In genomic region chr5:62232218-62232617, GRCh38 we compare ENCODE assay signal across 5 cellular contexts.
DNase-seq lines count a peak whose midpoint lies in the region; ATAC-seq and TF ChIP-seq lines count a peak whose summit lies in the region.
"Not testable (repeated sequence)": the region's sequence is repeated elsewhere in the genome, so short reads cannot be mapped to it uniquely, and the experiment has no call there.

No MANE protein-coding gene starts in this region.

- H3K9me3 Mint-ChIP-seq in T-helper 2 cell treated with Interferon-gamma antibody and Interleukin-4, amounts not matched to agents 5 μg/mL and 100 μg/mL, for 36 hours, result peaks cover 22% of the 10 kb centered on the region
- H3K9me3 Mint-ChIP-seq in activated T-helper 17 cell treated with anti-CD3 and anti-CD28 coated beads, Interleukin-2, amount 50 U/mL, for 72 hours; stimulated activated effector memory CD8-positive, alpha-beta T cell treated with anti-CD3 and anti-CD28 coated beads, Interleukin-12 subunit alpha, Interleukin-12 subunit beta, amount 100 ng/mL, for 72 hours: not testable (repeated sequence)
- peaks cover 14% of the 10 kb centered on the region for H3K9me3 Mint-ChIP-seq in nephron progenitor cell

- not testable (repeated sequence) for H3K27me3 ChIP-seq in hepatocyte

- peaks cover 54% of the 10 kb centered on the region for H3K4me1 Mint-ChIP-seq in T-helper 2 cell treated with Interferon-gamma antibody and Interleukin-4, amounts not matched to agents 5 μg/mL and 100 μg/mL, for 36 hours (ENCODE audit: low read depth)
- H3K4me1 Mint-ChIP-seq in activated T-helper 17 cell treated with anti-CD3 and anti-CD28 coated beads, Interleukin-2, amount 50 U/mL, for 72 hours, result peaks cover 10% of the 10 kb centered on the region
- peaks cover 21% of the 10 kb centered on the region for H3K4me1 Mint-ChIP-seq in nephron progenitor cell
- H3K4me1 Mint-ChIP-seq in stimulated activated effector memory CD8-positive, alpha-beta T cell treated with anti-CD3 and anti-CD28 coated beads, Interleukin-12 subunit alpha, Interleukin-12 subunit beta, amount 100 ng/mL, for 72 hours, result peaks cover 82% of the 10 kb centered on the region

- not testable (repeated sequence) for H3K36me3 ChIP-seq in hepatocyte (replicated peaks; ENCODE audit: insufficient read depth, low read depth)

- not testable (repeated sequence) for H4K20me1 ChIP-seq in hepatocyte (ENCODE audit: insufficient read depth, poor library complexity, severe bottlenecking)

- H3K36me3 Mint-ChIP-seq in T-helper 2 cell treated with Interferon-gamma antibody and Interleukin-4, amounts not matched to agents 5 μg/mL and 100 μg/mL, for 36 hours (ENCODE audit: low read depth), result peaks cover 17% of the 10 kb centered on the region
- H3K36me3 Mint-ChIP-seq in activated T-helper 17 cell treated with anti-CD3 and anti-CD28 coated beads, Interleukin-2, amount 50 U/mL, for 72 hours (ENCODE audit: low read depth); nephron progenitor cell (ENCODE audit: low read depth); stimulated activated effector memory CD8-positive, alpha-beta T cell treated with anti-CD3 and anti-CD28 coated beads, Interleukin-12 subunit alpha, Interleukin-12 subunit beta, amount 100 ng/mL, for 72 hours: not testable (repeated sequence)

- WGBS in hepatocyte (ENCODE audit: low lambda C conversion rate, missing lambda C conversion rate), result 74% methylated on average over 1 of the region's 1 CpG

- H2AFZ ChIP-seq in hepatocyte, result not testable (repeated sequence)

- not testable (repeated sequence) for H3K79me2 ChIP-seq in hepatocyte

- H3K9me2 ChIP-seq in hepatocyte (replicated peaks; ENCODE audit: insufficient read depth), result not testable (repeated sequence)

- not testable (repeated sequence) for H3K4me3 ChIP-seq in hepatocyte

- not testable (repeated sequence) for H3K4me1 ChIP-seq in hepatocyte (ENCODE audit: insufficient read depth)

- DNase-seq in T-helper 2 cell treated with Interferon-gamma antibody and Interleukin-4, amounts not matched to agents 5 μg/mL and 100 μg/mL, for 36 hours (ENCODE audit: low spot score); hepatocyte (ENCODE audit: low spot score); nephron progenitor cell; stimulated activated effector memory CD8-positive, alpha-beta T cell treated with anti-CD3 and anti-CD28 coated beads, Interleukin-12 subunit alpha, Interleukin-12 subunit beta, amount 100 ng/mL, for 72 hours (ENCODE audit: low spot score in 2 of 2): not testable (repeated sequence)

- not testable (repeated sequence) for ATAC-seq in activated T-helper 17 cell treated with anti-CD3 and anti-CD28 coated beads, Interleukin-2, amount 50 U/mL, for 72 hours (replicated peaks); stimulated activated effector memory CD8-positive, alpha-beta T cell treated with anti-CD3 and anti-CD28 coated beads, Interleukin-12 subunit alpha, Interleukin-12 subunit beta, amount 100 ng/mL, for 72 hours

- not testable (repeated sequence) for H3K27me3 Mint-ChIP-seq in T-helper 2 cell treated with Interferon-gamma antibody and Interleukin-4, amounts not matched to agents 5 μg/mL and 100 μg/mL, for 36 hours (ENCODE audit: low read depth); activated T-helper 17 cell treated with anti-CD3 and anti-CD28 coated beads, Interleukin-2, amount 50 U/mL, for 72 hours; nephron progenitor cell (ENCODE audit: low read depth, poor library complexity)

- not testable (repeated sequence) for H3K4me3 Mint-ChIP-seq in T-helper 2 cell treated with Interferon-gamma antibody and Interleukin-4, amounts not matched to agents 5 μg/mL and 100 μg/mL, for 36 hours; activated T-helper 17 cell treated with anti-CD3 and anti-CD28 coated beads, Interleukin-2, amount 50 U/mL, for 72 hours; nephron progenitor cell; stimulated activated effector memory CD8-positive, alpha-beta T cell treated with anti-CD3 and anti-CD28 coated beads, Interleukin-12 subunit alpha, Interleukin-12 subunit beta, amount 100 ng/mL, for 72 hours

- H3K27ac Mint-ChIP-seq in T-helper 2 cell treated with Interferon-gamma antibody and Interleukin-4, amounts not matched to agents 5 μg/mL and 100 μg/mL, for 36 hours, result peak overlapping the region; percentile 11
- peak overlapping the region; percentile 11 for H3K27ac Mint-ChIP-seq in activated T-helper 17 cell treated with anti-CD3 and anti-CD28 coated beads, Interleukin-2, amount 50 U/mL, for 72 hours
- peak overlapping the region; percentile 29 for H3K27ac Mint-ChIP-seq in nephron progenitor cell
- peak overlapping the region; percentile 87 for H3K27ac Mint-ChIP-seq in stimulated activated effector memory CD8-positive, alpha-beta T cell treated with anti-CD3 and anti-CD28 coated beads, Interleukin-12 subunit alpha, Interleukin-12 subunit beta, amount 100 ng/mL, for 72 hours

- not testable (repeated sequence) for H3K9me3 ChIP-seq in hepatocyte (ENCODE audit: low read depth)

- peak overlapping the region; percentile 79 for H3K27ac ChIP-seq in hepatocyte

- not testable (repeated sequence) for TF ChIP-seq CTCF in hepatocyte (IDR thresholded peaks at IDR 0.05; ENCODE audit: poor library complexity); nephron progenitor cell (IDR thresholded peaks at IDR 0.05)

- not testable (repeated sequence) for H3K4me2 ChIP-seq in hepatocyte

Comparison
In these comparisons a context has a peak if more than half of its experiments do, and no peak if none do; other contexts are left out.
1. H3K27ac Mint-ChIP-seq: peak in every context shown above with its lines; median percentile 87 in stimulated activated effector memory CD8-positive, alpha-beta T cell treated with anti-CD3 and anti-CD28 coated beads, Interleukin-12 subunit alpha, Interleukin-12 subunit beta, amount 100 ng/mL, for 72 hours; 29 in nephron progenitor cell; 11 in T-helper 2 cell treated with Interferon-gamma antibody and Interleukin-4, amounts not matched to agents 5 μg/mL and 100 μg/mL, for 36 hours; 11 in activated T-helper 17 cell treated with anti-CD3 and anti-CD28 coated beads, Interleukin-2, amount 50 U/mL, for 72 hours.